Comparison of ENCODE assay signal across 12 cellular contexts in the genomic region with DNA sequence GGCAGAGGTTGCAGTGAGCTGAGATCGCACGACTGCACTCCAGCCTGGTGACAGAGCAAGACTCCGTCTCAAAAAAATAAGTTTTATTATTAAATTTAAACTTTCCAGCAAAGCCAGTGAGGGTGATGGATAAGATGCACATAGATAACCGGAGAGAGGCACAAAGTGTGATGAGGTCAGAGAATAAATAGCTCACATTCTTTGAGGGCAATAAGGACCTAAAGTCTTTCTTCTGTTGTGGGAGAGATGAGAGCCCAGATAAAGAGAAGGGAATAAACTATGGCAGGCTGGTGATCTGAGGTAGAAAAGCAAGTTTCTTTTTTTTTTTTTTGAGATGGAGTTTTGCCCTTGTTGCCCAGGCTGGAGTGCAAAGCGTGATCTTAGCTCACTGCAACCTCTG. TPM values are rescaled to one million over a fixed set of nuclear protein-coding genes. Genes with fewer than 3 reads are reported as not detected.
DNase-seq lines count a peak whose midpoint lies in the region; ATAC-seq and TF ChIP-seq lines count a peak whose summit lies in the region.
"Had no signal": no experiment of that assay in that cellular context is flagged by ENCODE, and none has a peak within 500 bp of the region (broad histone marks: within the 10 kb centered on the region; RNA-seq: fewer than 3 reads in every experiment).

No MANE protein-coding gene starts in this region.

- intact Hi-C loops in posterior vena cava (cut with DNase I) = no loop called here

- peak; percentile 63 for ATAC-seq in SK-N-SH treated with all-trans-retinoic acid at 6 μM for 48 hours
- no peak for ATAC-seq in GM19455 (IDR thresholded peaks at IDR 0.05; ENCODE audit: unreplicated experiment)
- ATAC-seq: HCT116 had no signal

- H3K4me1 Mint-ChIP-seq in mesothelial cell of epicardium (peaks cover 48% of the 10 kb centered on the region), type B pancreatic cell (ENCODE audit: unreplicated experiment) (peaks cover 26% of the 10 kb centered on the region)

- H3K27ac Mint-ChIP-seq in mesothelial cell of epicardium (peak overlapping the region; percentile 79), type B pancreatic cell (peak overlapping the region; percentile 25)

- H3K4me3 Mint-ChIP-seq in mesothelial cell of epicardium = no peak overlapping the region
- H3K4me3 Mint-ChIP-seq in type B pancreatic cell = no peak overlapping the region
- H3K4me3 Mint-ChIP-seq: CD4-positive, CD25-positive, alpha-beta regulatory T cell had no signal

- H3K27me3 Mint-ChIP-seq in mesothelial cell of epicardium (ENCODE audit: low read depth) (no peaks in the 10 kb centered on the region), type B pancreatic cell (no peaks in the 10 kb centered on the region)

- peaks cover 12% of the 10 kb centered on the region for H3K9me3 Mint-ChIP-seq in mesothelial cell of epicardium
- peaks cover 9% of the 10 kb centered on the region for H3K9me3 Mint-ChIP-seq in type B pancreatic cell

- DNase-seq in EL (peak; percentile 37), mesothelial cell of epicardium (ENCODE audit: low spot score in 2 of 2, unreplicated experiment in 2 of 2) (no peak), type B pancreatic cell (ENCODE audit: extremely low spot score, unreplicated experiment) (no peak), posterior vena cava (ENCODE audit: low spot score) (no peak), activated gamma-delta T cell (lab: John Stamatoyannopoulos, UW) (no peak)
- DNase-seq: ACHN; CD4-positive, CD25-positive, alpha-beta regulatory T cell; DMS79; GDM1 had no signal

- H3K36me3 Mint-ChIP-seq in mesothelial cell of epicardium = peaks cover 4% of the 10 kb centered on the region
- peaks cover 3% of the 10 kb centered on the region for H3K36me3 Mint-ChIP-seq in type B pancreatic cell

- TF ChIP-seq CTCF in mesothelial cell of epicardium (IDR thresholded peaks at IDR 0.05; ENCODE audit: unreplicated experiment) (no peak), type B pancreatic cell (conservative IDR thresholded peaks at IDR 0.05) (no peak)

TF ChIP-seq in SK-N-SH treated with all-trans-retinoic acid at 6 μM for 48 hours, 23 proteins besides CTCF, POLR2A, EP300 and RAD21:
- peak; percentile 51 for TF ChIP-seq ISL1 (CRISPR knock-in tag; IDR thresholded peaks at IDR 0.05)
- TF ChIP-seq RARB (CRISPR knock-in tag; IDR thresholded peaks at IDR 0.05) = no peak

RNA-seq across cellular contexts. Expression of a gene that starts 20.6 kb away (rescaled TPM):
- total RNA-seq in mesothelial cell of epicardium (195 to 208 TPM (median 204 TPM) in 3 replicates), type B pancreatic cell (ENCODE audit: low replicate concordance) (166 and 349 TPM in 2 replicates), posterior vena cava (10 to 100 TPM; 65.1 to 71.7 TPM)
